18 cellular contexts compared by ENCODE assay signal in the genomic region with DNA sequence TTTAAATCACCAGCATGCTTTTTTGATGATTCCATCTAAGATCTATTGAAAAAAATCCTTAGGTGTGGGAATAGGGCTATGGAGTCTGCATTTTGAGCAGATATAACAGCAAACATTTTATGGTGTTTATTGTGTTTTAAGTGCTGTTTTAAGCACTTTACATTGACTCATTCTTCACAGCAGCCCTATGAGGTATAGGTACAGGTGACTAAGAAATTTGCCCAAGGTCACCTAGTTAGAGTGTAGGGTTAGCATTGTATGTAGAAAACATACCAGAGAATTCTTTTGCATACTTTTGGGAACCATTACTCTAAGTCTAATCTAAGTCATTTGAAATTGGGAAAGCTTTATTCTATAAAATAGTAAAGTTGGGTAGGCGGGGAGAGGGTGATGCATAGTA. TPM values are rescaled to one million over a fixed set of nuclear protein-coding genes. Genes with fewer than 3 reads are reported as not detected.
DNase-seq lines count a peak whose midpoint lies in the region; ATAC-seq and TF ChIP-seq lines count a peak whose summit lies in the region.
"Had no signal": no experiment of that assay in that cellular context is flagged by ENCODE, and none has a peak within 500 bp of the region (broad histone marks: within the 10 kb centered on the region; RNA-seq: fewer than 3 reads in every experiment).

No MANE protein-coding gene starts in this region.

- no peak overlapping the region for H2AFZ ChIP-seq in PC-3 (ENCODE audit: low read length)

- H3K36me3 Mint-ChIP-seq in activated naive CD8-positive, alpha-beta T cell, result peaks cover 28% of the 10 kb centered on the region
- peaks cover 34% of the 10 kb centered on the region for H3K36me3 Mint-ChIP-seq in activated naive CD8-positive, alpha-beta T cell treated with anti-CD3 and anti-CD28 coated beads for 36 hours
- H3K36me3 Mint-ChIP-seq in glutamatergic neuron (ENCODE audit: unreplicated experiment), result no peaks in the 10 kb centered on the region
- H3K36me3 Mint-ChIP-seq in CD4-positive, alpha-beta T cell (ENCODE audit: low read depth), result peaks cover 72% of the 10 kb centered on the region

- intact Hi-C loops in PC-3 (cut with micrococcal nuclease), result no loop called here
- intact Hi-C loops in CD4-positive, alpha-beta T cell (cut with DNase I, micrococcal nuclease), result loop anchor here in 1 of 2 experiments (5.0 kb wide), 1 partner anchor 33 kb away; a partner anchor contains a TSS

- POLR2A ChIA-PET in PC-3 (lab: Charles Lee; ENCODE audit: unreplicated experiment), result no interaction called here
- POLR2A ChIA-PET in CD4-positive, alpha-beta T cell (lab: Charles Lee), result no interaction called here

- no peak overlapping the region for H3K4me2 ChIP-seq in PC-3 (ENCODE audit: low read length)

- H3K36me3 ChIP-seq in PC-3 (ENCODE audit: low read depth, low read length), result no peaks in the 10 kb centered on the region
- H3K36me3 ChIP-seq: BE2C had no signal

- no TSS peak for BruUV-seq in PC-3 (replicated peaks; lab: Mats Ljungman, UMichigan)

- TF ChIP-seq CTCF in PC-3 (conservative IDR thresholded peaks at IDR 0.05; ENCODE audit: low read depth, low read length), result no peak
- no peak for TF ChIP-seq CTCF in epithelial cell of esophagus (IDR thresholded peaks at IDR 0.05; ENCODE audit: insufficient read depth, low read depth, low read length, missing control alignments)
- no peak for TF ChIP-seq CTCF in glutamatergic neuron (IDR thresholded peaks at IDR 0.05; ENCODE audit: partially characterized antibody, unreplicated experiment)
- TF ChIP-seq CTCF in CD4-positive, alpha-beta T cell (IDR thresholded peaks at IDR 0.05), result no peak

- ATAC-seq in PC-3, result 0 out of 2 replicates have a peak, but pooled peaks have one; percentile 22
- ATAC-seq in CD4-positive, alpha-beta T cell (ENCODE audit: poor library complexity), result no peak
- ATAC-seq: HepG2 had no signal

- no peak overlapping the region for H3K9ac ChIP-seq in PC-3 (ENCODE audit: low read length)

- H3K27ac ChIP-seq in PC-3 (ENCODE audit: low read length), result no peak overlapping the region
- H3K27ac ChIP-seq in CD4-positive, alpha-beta T cell (ENCODE audit: low read depth, low read length), result no peak overlapping the region

- CTCF ChIA-PET in PC-3 (lab: Charles Lee), result no interaction called here
- CTCF ChIA-PET in CD4-positive, alpha-beta T cell (lab: Charles Lee), result no interaction called here

- H3K9me3 ChIP-seq in PC-3 (ENCODE audit: low read length), result no peaks in the 10 kb centered on the region
- no peaks in the 10 kb centered on the region for H3K9me3 ChIP-seq in CD4-positive, alpha-beta T cell (ENCODE audit: control insufficient read depth, low read length)
- H3K9me3 ChIP-seq: BE2C, HAP-1 had no signal

- H3K27ac Mint-ChIP-seq in activated naive CD8-positive, alpha-beta T cell, result peak overlapping the region; percentile 28
- H3K27ac Mint-ChIP-seq in activated naive CD8-positive, alpha-beta T cell treated with anti-CD3 and anti-CD28 coated beads for 36 hours, result no peak overlapping the region
- no peak overlapping the region for H3K27ac Mint-ChIP-seq in glutamatergic neuron (ENCODE audit: unreplicated experiment)
- no peak overlapping the region for H3K27ac Mint-ChIP-seq in CD4-positive, alpha-beta T cell
- H3K27ac Mint-ChIP-seq: IgD-negative memory B cell had no signal

- peaks cover 4% of the 10 kb centered on the region for H3K9me3 Mint-ChIP-seq in activated naive CD8-positive, alpha-beta T cell (ENCODE audit: low read depth)
- peaks cover 5% of the 10 kb centered on the region for H3K9me3 Mint-ChIP-seq in activated naive CD8-positive, alpha-beta T cell treated with anti-CD3 and anti-CD28 coated beads for 36 hours
- H3K9me3 Mint-ChIP-seq in glutamatergic neuron (ENCODE audit: unreplicated experiment), result no peaks in the 10 kb centered on the region
- peaks cover 3% of the 10 kb centered on the region for H3K9me3 Mint-ChIP-seq in CD4-positive, alpha-beta T cell

- no peak overlapping the region for H3K4me3 ChIP-seq in PC-3 (ENCODE audit: low read length)
- no peak overlapping the region for H3K4me3 ChIP-seq in epithelial cell of esophagus (ENCODE audit: low read length)
- H3K4me3 ChIP-seq: HAP-1 had no signal

- H3K4me3 Mint-ChIP-seq in activated naive CD8-positive, alpha-beta T cell, result no peak overlapping the region
- no peak overlapping the region for H3K4me3 Mint-ChIP-seq in activated naive CD8-positive, alpha-beta T cell treated with anti-CD3 and anti-CD28 coated beads for 36 hours
- H3K4me3 Mint-ChIP-seq in glutamatergic neuron (ENCODE audit: unreplicated experiment), result no peak overlapping the region
- no peak overlapping the region for H3K4me3 Mint-ChIP-seq in CD4-positive, alpha-beta T cell
- H3K4me3 Mint-ChIP-seq: IgD-negative memory B cell had no signal

- H3K4me1 ChIP-seq in PC-3 (ENCODE audit: insufficient read depth, low read length), result no peaks in the 10 kb centered on the region

- H3K27me3 Mint-ChIP-seq in activated naive CD8-positive, alpha-beta T cell, result no peaks in the 10 kb centered on the region
- no peaks in the 10 kb centered on the region for H3K27me3 Mint-ChIP-seq in activated naive CD8-positive, alpha-beta T cell treated with anti-CD3 and anti-CD28 coated beads for 36 hours
- no peaks in the 10 kb centered on the region for H3K27me3 Mint-ChIP-seq in glutamatergic neuron (ENCODE audit: unreplicated experiment)
- H3K27me3 Mint-ChIP-seq in CD4-positive, alpha-beta T cell, result no peaks in the 10 kb centered on the region
- H3K27me3 Mint-ChIP-seq: CD4-positive, alpha-beta memory T cell; IgD-negative memory B cell had no signal

- 0 out of 2 replicates have a peak, but pooled peaks cover 3% of the 10 kb centered on the region for H4K20me1 ChIP-seq in PC-3 (ENCODE audit: low read length)

- H3F3A ChIP-seq in PC-3 (ENCODE audit: low read length, unreplicated experiment), result no peaks in the 10 kb centered on the region

- H3K4me1 Mint-ChIP-seq in activated naive CD8-positive, alpha-beta T cell (ENCODE audit: low read depth), result peaks cover 79% of the 10 kb centered on the region
- H3K4me1 Mint-ChIP-seq in activated naive CD8-positive, alpha-beta T cell treated with anti-CD3 and anti-CD28 coated beads for 36 hours, result peaks cover 61% of the 10 kb centered on the region
- H3K4me1 Mint-ChIP-seq in glutamatergic neuron (ENCODE audit: low read depth, unreplicated experiment), result peaks cover 16% of the 10 kb centered on the region
- H3K4me1 Mint-ChIP-seq in CD4-positive, alpha-beta T cell (ENCODE audit: low read depth), result peaks cover 92% of the 10 kb centered on the region

- no peaks in the 10 kb centered on the region for H3K27me3 ChIP-seq in PC-3 (ENCODE audit: low read length)
- H3K27me3 ChIP-seq in CD4-positive, alpha-beta T cell (ENCODE audit: control insufficient read depth, insufficient read depth, low read length), result no peaks in the 10 kb centered on the region
- H3K27me3 ChIP-seq: BE2C had no signal

- H3K9me2 ChIP-seq in PC-3 (replicated peaks; ENCODE audit: low read length), result no peaks in the 10 kb centered on the region

- DNase-seq in activated naive CD8-positive, alpha-beta T cell treated with anti-CD3 and anti-CD28 coated beads for 36 hours, result no peak
- DNase-seq in PC-3 (peak; percentile 7), epithelial cell of esophagus (ENCODE audit: low read depth) (peak; percentile 9), glutamatergic neuron (no peak), NCI-H526 (lab: John Stamatoyannopoulos, UW) (no peak)
- no peak for DNase-seq in CD4-positive, alpha-beta T cell
- DNase-seq: ACHN; BE2C; C1 segment of cervical spinal cord; CD4-positive, alpha-beta memory T cell; DMS 273 treated with DMSO at 0.1 percent for 48 hours; DMS79; GDM1; KBM-7 had no signal

- peaks cover 23% of the 10 kb centered on the region for H3K79me2 ChIP-seq in PC-3 (ENCODE audit: low read length)

RNA-seq across cellular contexts. Expression of a gene that starts 31.3 kb away (rescaled TPM):
- total RNA-seq in activated naive CD8-positive, alpha-beta T cell treated with anti-CD3 and anti-CD28 coated beads for 36 hours, result 10 to 100 TPM; 38.9 to 40.4 TPM
- total RNA-seq in PC-3 (2014; rRNA removed) (16.0 and 17.6 TPM in 2 replicates), glutamatergic neuron (ENCODE audit: unreplicated experiment) (49.2 TPM)
- 10 to 100 TPM; 87.3 to 89.6 TPM for total RNA-seq in CD4-positive, alpha-beta T cell

Comparison
In these comparisons a context has a peak if more than half of its experiments do, and no peak if none do; other contexts are left out.
1. DNase-seq: peak in PC-3 (single experiment) and epithelial cell of esophagus (single experiment); none in activated naive CD8-positive, alpha-beta T cell treated with anti-CD3 and anti-CD28 coated beads for 36 hours (single experiment), glutamatergic neuron (single experiment), CD4-positive, alpha-beta T cell (0 of 10) and NCI-H526 (0 of 2).